ENCODE assay signal across 8 cellular contexts in the genomic region with DNA sequence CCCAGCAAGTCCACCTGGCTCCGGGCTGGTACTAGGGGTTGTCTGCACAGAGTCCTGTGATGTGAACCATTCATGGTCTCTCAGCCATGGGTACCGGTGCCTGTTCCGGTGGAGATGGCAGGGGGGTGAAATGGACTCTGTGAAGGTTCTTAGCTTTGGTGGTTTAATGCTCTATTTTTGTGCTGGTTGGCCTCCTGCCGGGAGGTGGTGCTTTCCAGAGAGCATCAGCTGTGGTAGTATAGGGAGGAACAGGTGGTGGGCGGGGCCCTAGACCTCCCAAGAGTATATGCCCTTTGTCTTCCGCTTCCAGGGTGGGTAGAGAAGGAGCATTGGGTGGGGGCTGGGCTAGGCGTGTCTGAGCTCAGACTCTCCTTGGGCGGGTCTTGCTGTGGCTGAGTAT.
DNase-seq lines count a peak whose midpoint lies in the region; ATAC-seq and FAIRE-seq lines count a peak whose summit lies in the region.
"Not testable (repeated sequence)": the region's sequence is repeated elsewhere in the genome, so short reads cannot be mapped to it uniquely, and the experiment has no call there.

No MANE protein-coding gene starts in this region.

- peaks cover 15% of the 10 kb centered on the region for H3K4me1 Mint-ChIP-seq in activated naive CD8-positive, alpha-beta T cell treated with anti-CD3 and anti-CD28 coated beads for 36 hours

- DNase-seq in NCI-H187 treated with DMSO at 0.1 percent for 48 hours (lab: John Stamatoyannopoulos, UW) (peak; percentile 24), small intestine (peak; percentile 32)
- DNase-seq in activated naive CD8-positive, alpha-beta T cell treated with anti-CD3 and anti-CD28 coated beads for 36 hours: not testable (repeated sequence)

- peak overlapping the region; percentile 49 for H3K27ac Mint-ChIP-seq in activated naive CD8-positive, alpha-beta T cell treated with anti-CD3 and anti-CD28 coated beads for 36 hours

- H3K4me3 Mint-ChIP-seq in activated naive CD8-positive, alpha-beta T cell treated with anti-CD3 and anti-CD28 coated beads for 36 hours: not testable (repeated sequence)

- H3K4me3 ChIP-seq in GM08714 (ENCODE audit: low read length): peak overlapping the region; percentile 5; the same call in 1 of the 2 replicates
- not testable (repeated sequence) for H3K4me3 ChIP-seq in small intestine (ENCODE audit: low read depth in 1 of 2, low read length in 2 of 2)

- not testable (repeated sequence) for H3K4me1 ChIP-seq in small intestine (ENCODE audit: control insufficient read depth in 2 of 2, insufficient read depth in 1 of 2, low read depth in 1 of 2, low read length in 1 of 2)

- H3K9me3 Mint-ChIP-seq in activated naive CD8-positive, alpha-beta T cell treated with anti-CD3 and anti-CD28 coated beads for 36 hours: not testable (repeated sequence)

- FAIRE-seq in small intestine (lab: Jason Lieb, UNC): not testable (repeated sequence)

- H3K9me3 ChIP-seq in small intestine (ENCODE audit: control insufficient read depth, low read depth): not testable (repeated sequence)

- H3K27me3 Mint-ChIP-seq in activated naive CD8-positive, alpha-beta T cell treated with anti-CD3 and anti-CD28 coated beads for 36 hours: not testable (repeated sequence)

- 71 to 80% (median 72%) methylated on average over 8 of the region's 8 CpGs for WGBS in small intestine, 3 donors

- not testable (repeated sequence) for H3K36me3 ChIP-seq in small intestine (ENCODE audit: control insufficient read depth in 2 of 2, insufficient read depth in 2 of 2, low read length in 2 of 2)

- peaks cover 36% of the 10 kb centered on the region for H3K36me3 Mint-ChIP-seq in activated naive CD8-positive, alpha-beta T cell treated with anti-CD3 and anti-CD28 coated beads for 36 hours

- ATAC-seq in GM18907 (IDR thresholded peaks at IDR 0.05; ENCODE audit: unreplicated experiment): peak; percentile 77
- ATAC-seq in GM21381 (IDR thresholded peaks at IDR 0.05; ENCODE audit: unreplicated experiment): peak; percentile 72
- ATAC-seq in HG02610 (IDR thresholded peaks at IDR 0.05; ENCODE audit: unreplicated experiment): peak; percentile 65
- ATAC-seq in HG03139 (IDR thresholded peaks at IDR 0.05; ENCODE audit: unreplicated experiment): peak; percentile 60

- not testable (repeated sequence) for H3K27me3 ChIP-seq in small intestine (ENCODE audit: control insufficient read depth in 2 of 2, insufficient read depth in 2 of 2, low read length in 2 of 2)

- not testable (repeated sequence) for H3K27ac ChIP-seq in small intestine (ENCODE audit: low read depth in 1 of 2, low read length in 1 of 2)
